Comparison of ENCODE assay signal across 28 cellular contexts in the genomic region with DNA sequence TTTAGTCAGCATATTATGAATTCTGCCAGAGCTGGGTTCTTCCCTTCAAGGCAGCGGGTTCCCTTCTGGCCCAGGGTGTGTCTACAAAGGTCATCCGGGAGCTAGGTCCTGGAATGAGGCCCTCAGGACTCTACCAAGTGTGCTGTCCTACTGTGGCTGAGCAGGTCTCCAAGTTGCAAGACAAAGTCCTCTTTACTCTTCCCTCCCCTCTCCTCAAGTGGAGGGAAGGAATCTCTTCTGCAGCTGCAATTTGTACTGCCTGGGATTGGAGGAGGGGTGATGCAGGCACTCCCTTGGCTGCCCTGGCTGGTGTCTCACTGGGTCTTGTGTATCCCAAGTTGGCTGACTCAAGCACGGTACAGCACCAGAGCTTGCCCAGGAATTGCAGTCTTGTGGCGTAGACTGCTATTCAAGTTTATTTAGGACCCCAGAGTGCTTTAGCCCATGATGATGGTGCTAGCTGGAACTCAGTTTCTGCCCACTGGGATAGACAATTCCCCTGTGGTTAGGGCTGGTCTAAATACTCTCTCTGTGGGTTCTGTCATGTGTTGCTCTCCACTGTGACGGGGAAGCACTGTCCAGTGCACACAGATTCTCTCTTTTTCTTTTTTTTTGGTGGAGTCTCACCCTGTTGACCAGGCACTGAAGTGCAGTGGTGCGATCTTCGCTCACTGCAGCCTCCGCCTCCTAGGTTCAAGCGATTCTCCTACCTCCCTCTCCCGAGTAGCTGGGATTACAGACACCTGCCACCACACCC. TPM values are rescaled to one million over a fixed set of nuclear protein-coding genes. Genes with fewer than 3 reads are reported as not detected.
DNase-seq lines count a peak whose midpoint lies in the region; ATAC-seq, FAIRE-seq and TF ChIP-seq lines count a peak whose summit lies in the region.
"Had no signal": no experiment of that assay in that cellular context is flagged by ENCODE, and none has a peak within 500 bp of the region (broad histone marks: within the 10 kb centered on the region; RNA-seq: fewer than 3 reads in every experiment).

No MANE protein-coding gene starts in this region.

- intact Hi-C loops in GM12878 (cut with micrococcal nuclease; ENCODE audit: unreplicated experiment): no loop called here

- H3K9ac ChIP-seq in BLaER1: no peak overlapping the region
- H3K9ac ChIP-seq in GM12878 (ENCODE audit: control insufficient read depth, insufficient read depth, low read length): no peak overlapping the region

- peaks cover 45% of the 10 kb centered on the region for H3K36me3 ChIP-seq in BLaER1
- H3K36me3 ChIP-seq in GM12878 (ENCODE audit: control insufficient read depth in 2 of 2, insufficient read depth in 2 of 2, low read length in 1 of 2): peaks cover 0 to 17% of the 10 kb centered on the region in 2 experiments; a peak in 3 of 4 replicates

- no peak overlapping the region for H2AFZ ChIP-seq in GM12878 (ENCODE audit: control insufficient read depth, low read depth, low read length)

- SMC1A ChIA-PET in GM12878 (lab: Charles Lee; ENCODE audit: uncharacterized antibody, unreplicated experiment): no interaction called here

- FAIRE-seq in GM12878 (lab: Jason Lieb, UNC): no peak
- FAIRE-seq: A549, frontal cortex, RCC 7860, urothelium cell line had no signal

- no TSS peak for BruUV-seq in GM12878 (replicated peaks; lab: Mats Ljungman, UMichigan)

- 35% methylated on average over 10 of the region's 10 CpGs for WGBS in GM12878 (ENCODE audit: insufficient coverage, insufficient replicate concordance, low lambda C conversion rate, missing lambda C conversion rate)

- H4K20me1 ChIP-seq in BLaER1 (no peaks in the 10 kb centered on the region), GM12878 (ENCODE audit: control insufficient read depth, insufficient read depth) (no peaks in the 10 kb centered on the region)

- H3K27ac ChIP-seq in BLaER1 (no peak overlapping the region), GM12878 (ENCODE audit: control insufficient read depth, insufficient read depth) (no peak overlapping the region)
- H3K27ac ChIP-seq: A549, body of pancreas had no signal

- H3K4me3 ChIP-seq in BLaER1: no peak overlapping the region
- no peak overlapping the region for H3K4me3 ChIP-seq in GM12878
- H3K4me3 ChIP-seq: A549, body of pancreas had no signal

- peaks cover 17% of the 10 kb centered on the region for H3K4me1 ChIP-seq in BLaER1
- 0 out of 2 replicates have a peak, but pooled peaks cover 3% of the 10 kb centered on the region for H3K4me1 ChIP-seq in GM12878 (ENCODE audit: control insufficient read depth, insufficient read depth, low read length)
- H3K4me1 ChIP-seq: A549, body of pancreas had no signal

- H3K4me2 ChIP-seq in BLaER1 (peak overlapping the region; percentile 54), GM12878 (ENCODE audit: control insufficient read depth, insufficient read depth) (no peak overlapping the region)
- H3K4me2 ChIP-seq: A549 had no signal

- no peak for TF ChIP-seq CTCF in GM12878 (IDR thresholded peaks at IDR 0.05 in 2 of 3, conservative IDR thresholded peaks at IDR 0.05 in 1 of 3; ENCODE audit: control insufficient read depth in 2 of 3, extremely low read depth in 1 of 3, insufficient read depth in 1 of 3, low read depth in 3 of 3, low read length in 3 of 3)

- H3K27me3 ChIP-seq in BLaER1 (no peaks in the 10 kb centered on the region), GM12878 (replicated peaks in 1 of 2; ENCODE audit: control insufficient read depth in 2 of 2, insufficient read depth in 2 of 2, low read length in 1 of 2) (no peaks in the 10 kb centered on the region)
- H3K27me3 ChIP-seq: body of pancreas had no signal

- CTCF ChIA-PET in GM12878 (lab: Yijun Ruan, JAX): interaction anchor here (1.1 kb wide), 1 partner anchor 196 kb away, joined by 3 read pairs; no protein-coding TSS in a partner anchor

- DNase-seq in GM12878 (ENCODE audit: low read depth, low spot score) (no peak), HCEC 1CT (no peak), cerebellum (ENCODE audit: low spot score) (no peak), dedifferentiated amniotic fluid mesenchymal stem cell (ENCODE audit: extremely low spot score) (no peak)
- DNase-seq: activated CD4-positive, alpha-beta T cell treated with anti-CD3 and anti-CD28 coated beads for 1 hour; activated gamma-delta T cell treated with Interleukin-2 at 50 U/mL for 16 hours; activated T-cell treated with anti-CD3 and anti-CD28 coated beads, Interleukin-2, amount 50 U/mL, for 1 hour; body of pancreas; DMS79; effector CD4-positive, alpha-beta T cell; hippocampal formation; left ventricle myocardium superior; midbrain; NCI-H1092; NCI-H187; NCI-H526 treated with DMSO at 0.1 percent for 48 hours; retina; stimulated activated CD4-positive, alpha-beta T cell treated with anti-CD3 and anti-CD28 coated beads, Interleukin-4, amount 100 ng/mL, for 24 hours; stimulated activated naive CD4-positive, alpha-beta T cell had no signal

- RAD21 ChIA-PET in GM12878 (lab: Charles Lee; ENCODE audit: unreplicated experiment): no interaction called here

- TF ChIP-seq RAD21 in GM12878 (IDR thresholded peaks at IDR 0.05; ENCODE audit: insufficient read depth, low read depth, low read length): no peak

- no peaks in the 10 kb centered on the region for H3K79me2 ChIP-seq in GM12878 (ENCODE audit: control insufficient read depth, insufficient read depth, low read length)

- in situ Hi-C loops in GM12878 (cut with MboI): no loop called here

- POLR2A ChIA-PET in GM12878 (lab: Charles Lee): no interaction called here

- peak; percentile 82 for ATAC-seq in GM18868 (IDR thresholded peaks at IDR 0.05; ENCODE audit: unreplicated experiment)
- ATAC-seq in HG02759 (IDR thresholded peaks at IDR 0.05; ENCODE audit: unreplicated experiment): peak; percentile 73
- peak; percentile 57 for ATAC-seq in GM12878
- ATAC-seq in GM19397 (IDR thresholded peaks at IDR 0.05; ENCODE audit: unreplicated experiment): no peak
- ATAC-seq: A549, body of pancreas, HCT116, left ventricle myocardium superior had no signal

- peak; percentile 34; the same call in 1 of the 2 replicates for TF ChIP-seq POLR2A in GM12878 (IDR thresholded peaks at IDR 0.05; ENCODE audit: low read depth, low read length)

- no peak for TF ChIP-seq EP300 in GM12878 (IDR thresholded peaks at IDR 0.05; ENCODE audit: borderline replicate concordance in 1 of 2, control insufficient read depth in 1 of 2, low read depth in 2 of 2, low read length in 2 of 2)

- H3K9me3 ChIP-seq in BLaER1 (no peaks in the 10 kb centered on the region), GM12878 (replicated peaks; ENCODE audit: control insufficient read depth, insufficient read depth, low read length) (no peaks in the 10 kb centered on the region)
- H3K9me3 ChIP-seq: A549, body of pancreas had no signal

TF ChIP-seq in GM12878, 131 proteins besides CTCF, POLR2A, EP300 and RAD21:
- no peak for TF ChIP-seq ZSCAN29 (IDR thresholded peaks at IDR 0.05)
- TF ChIP-seq RUNX3 (IDR thresholded peaks at IDR 0.05; ENCODE audit: low read length): peak; percentile 17; the same call in 1 of the 2 replicates
- TF ChIP-seq HDAC2 (IDR thresholded peaks at IDR 0.05): no peak
- TF ChIP-seq POLR2AphosphoS5 (IDR thresholded peaks at IDR 0.05; ENCODE audit: low read length): peak; percentile 36; the same call in 1 of the 2 replicates
TF ChIP-seq in GM12878: peak in this region for 2.

RNA-seq across cellular contexts. Expression of a gene that starts 28.5 kb away (rescaled TPM):
- 176 and 178 TPM in 2 replicates for total RNA-seq in GM12878 (2013; cell fraction: nucleolus; rRNA removed)
- total RNA-seq in GM12878 (2014; rRNA removed) (57.6 and 63.9 TPM in 2 replicates), GM12878 (2014; rRNA removed; fragmentation: Illumina TruSeq; extraction: Trizol) (69.7 and 73.7 TPM in 2 replicates), GM12878 (2021) (58.8 and 62.6 TPM in 2 replicates), cerebellum (28.8 TPM)
- polyA plus RNA-seq in GM12878 (2011; ENCODE audit: low read depth): 17.8 TPM
- polyA plus RNA-seq in GM12878 (2011; rRNA removed) (69.9 and 97.1 TPM in 2 replicates), GM12878 (2014; fragmentation: Illumina TruSeq; extraction: Trizol) (89.5 and 108 TPM in 2 replicates), GM12878 (2014; fragmentation: Nextera tagmentation; extraction: Ambion mirVana) (10 to 100 TPM; 88.9 to 95.9 TPM), GM12878 (2014; rRNA removed) (51.3 and 59.1 TPM in 2 replicates), GM12878 (2016; fragmentation: Nextera tagmentation; extraction: Ambion mirVana) (10 to 100 TPM; 95.7 to 98.9 TPM)
- polyA plus RNA-seq in GM12878 (2011; cell fraction: cytosol; rRNA removed): 30.3 and 34.6 TPM in 2 replicates
- polyA plus RNA-seq in GM12878 (2011; cell fraction: nucleus; rRNA removed): 51.6 and 62.2 TPM in 2 replicates
- polyA plus RNA-seq in GM12878 (2012): 22.6 and 27.4 TPM in 2 replicates
- 40.8 and 56.7 TPM in 2 replicates for polyA minus RNA-seq in GM12878 (2011; rRNA and poly(A)+ RNA removed)
- 15.4 and 19.1 TPM in 2 replicates for polyA minus RNA-seq in GM12878 (2011; cell fraction: cytosol; rRNA and poly(A)+ RNA removed)
- polyA minus RNA-seq in GM12878 (2011; cell fraction: nucleus; rRNA and poly(A)+ RNA removed): 111 and 156 TPM in 2 replicates
